Comparison of ENCODE assay signal across 17 cellular contexts in the genomic region with DNA sequence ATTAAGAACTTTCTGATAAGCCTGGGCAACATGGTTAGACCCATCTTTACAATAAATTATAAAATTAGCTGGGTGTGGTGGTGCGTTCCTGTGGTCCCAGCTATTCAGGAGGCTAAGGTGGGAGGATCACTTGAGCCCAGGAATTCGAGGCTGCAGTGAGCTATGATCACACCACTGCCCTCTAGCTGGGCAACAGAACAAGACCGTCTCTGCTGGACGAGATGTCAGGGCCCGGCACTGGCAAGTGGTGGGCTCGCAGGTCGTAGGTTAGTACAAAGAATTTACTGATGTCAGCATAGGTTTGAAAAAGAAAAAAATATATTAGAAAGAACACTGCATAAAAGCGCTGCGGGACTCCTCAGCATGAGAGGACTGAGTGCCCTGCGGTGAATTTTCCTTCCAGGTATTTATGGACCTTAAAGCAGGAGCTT. TPM values are rescaled to one million over a fixed set of nuclear protein-coding genes. Genes with fewer than 3 reads are reported as not detected.
DNase-seq lines count a peak whose midpoint lies in the region; ATAC-seq and TF ChIP-seq lines count a peak whose summit lies in the region.
"Had no signal": no experiment of that assay in that cellular context is flagged by ENCODE, and none has a peak within 500 bp of the region (broad histone marks: within the 10 kb centered on the region; RNA-seq: fewer than 3 reads in every experiment).

No MANE protein-coding gene starts in this region.

- H3K9ac ChIP-seq in iPS-18a (ENCODE audit: low read length), result peak overlapping the region; percentile 67
- H3K9ac ChIP-seq in colonic mucosa (ENCODE audit: low read depth in 2 of 2, low read length in 2 of 2), result no peak overlapping the region

- intact Hi-C loops in posterior vena cava (cut with DNase I) (no loop called here), colonic mucosa (cut with DNase I) (no loop called here)

- peaks cover 13% of the 10 kb centered on the region for H3K9me3 Mint-ChIP-seq in GM23338
- peaks cover 12% of the 10 kb centered on the region for H3K9me3 Mint-ChIP-seq in WTC11
- H3K9me3 Mint-ChIP-seq: CD4-positive, alpha-beta memory T cell had no signal

- no peaks in the 10 kb centered on the region for H3K9me3 ChIP-seq in iPS-18a (ENCODE audit: control insufficient read depth, low read depth, low read length)
- no peaks in the 10 kb centered on the region for H3K9me3 ChIP-seq in colonic mucosa

- H3K4me2 ChIP-seq in GM23338, result peak overlapping the region; percentile 2

- H3K27me3 Mint-ChIP-seq in GM23338 (ENCODE audit: insufficient read depth, low read depth, poor library complexity), result peaks cover 18% of the 10 kb centered on the region
- no peaks in the 10 kb centered on the region for H3K27me3 Mint-ChIP-seq in WTC11 (ENCODE audit: low read depth)
- H3K27me3 Mint-ChIP-seq: B cell; CD4-positive, alpha-beta memory T cell had no signal

- peak; percentile 68 to 69 for TF ChIP-seq CTCF in GM23338 (conservative IDR thresholded peaks at IDR 0.05; ENCODE audit: low read depth in 2 of 2)
- TF ChIP-seq CTCF in WTC11 (IDR thresholded peaks at IDR 0.05), result no peak; the same call in 1 of the 2 replicates
- TF ChIP-seq CTCF in colonic mucosa (IDR thresholded peaks at IDR 0.05), result no peak

- ATAC-seq in GM23338 (peak; percentile 74), WTC11 (peak; percentile 67)
- ATAC-seq: PC-3 had no signal

- POLR2A ChIA-PET in WTC11 (lab: Charles Lee), result interaction anchor here (0.6 to 1.7 kb wide), 2 partner anchors 16 to 103 kb away, joined by 3 to 8 read pairs; partner anchors contain the start of genes RFC5 and VSIG10

- peak overlapping the region; percentile 96 for H3K27ac ChIP-seq in GM23338 (ENCODE audit: low read depth)
- H3K27ac ChIP-seq in iPS-18a (ENCODE audit: low read length), result peak overlapping the region; percentile 66
- no peak overlapping the region for H3K27ac ChIP-seq in colonic mucosa

- H3F3A ChIP-seq in GM23338 (replicated peaks; ENCODE audit: low read depth), result peaks cover 17% of the 10 kb centered on the region

- no peaks in the 10 kb centered on the region for H3K27me3 ChIP-seq in GM23338 (ENCODE audit: insufficient read depth)
- H3K27me3 ChIP-seq in iPS-18a (ENCODE audit: control insufficient read depth, insufficient read depth, low read length), result no peaks in the 10 kb centered on the region
- no peaks in the 10 kb centered on the region for H3K27me3 ChIP-seq in colonic mucosa

- H3K4me3 ChIP-seq in GM23338 (peak overlapping the region; percentile 26), iPS-18a (ENCODE audit: low read length) (peak overlapping the region; percentile 45), colonic mucosa (no peak overlapping the region)

- H3K36me3 ChIP-seq in GM23338 (ENCODE audit: insufficient read depth) (0 out of 2 replicates have a peak, but pooled peaks cover 5% of the 10 kb centered on the region), iPS-18a (ENCODE audit: control insufficient read depth, low read depth, low read length) (no peaks in the 10 kb centered on the region), colonic mucosa (no peaks in the 10 kb centered on the region)

- H3K27ac Mint-ChIP-seq in GM23338 (peak overlapping the region; percentile 99), WTC11 (peak overlapping the region; percentile 100)
- H3K27ac Mint-ChIP-seq: B cell had no signal

- CTCF ChIA-PET in WTC11 (lab: Charles Lee), result interaction anchor here (0.6 to 3.7 kb wide), 16 partner anchors 11 to 1035 kb away, joined by 3 to 70 read pairs (median 6); partner anchors contain the start of genes PEBP1, SUDS3, TAOK3 and VSIG10

- no peaks in the 10 kb centered on the region for H4K20me1 ChIP-seq in GM23338 (replicated peaks; ENCODE audit: insufficient read depth)

- H3K36me3 Mint-ChIP-seq in GM23338 (ENCODE audit: low read depth) (peaks cover 26% of the 10 kb centered on the region), WTC11 (peaks cover 15% of the 10 kb centered on the region)
- H3K36me3 Mint-ChIP-seq: CD4-positive, alpha-beta memory T cell had no signal

- H3K4me1 Mint-ChIP-seq in GM23338 (peaks cover 30% of the 10 kb centered on the region), WTC11 (peaks cover 42% of the 10 kb centered on the region)

- no peaks in the 10 kb centered on the region for H3K9me2 ChIP-seq in GM23338 (ENCODE audit: insufficient read depth)

- H3K79me2 ChIP-seq in GM23338 (replicated peaks; ENCODE audit: insufficient read depth), result no peaks in the 10 kb centered on the region

- H2AFZ ChIP-seq in GM23338, result no peak overlapping the region

- H3K4me3 Mint-ChIP-seq in GM23338 (peak overlapping the region; percentile 52), WTC11 (peak overlapping the region; percentile 49)
- H3K4me3 Mint-ChIP-seq: B cell; CD4-positive, alpha-beta memory T cell had no signal

- peak; percentile 77 for DNase-seq in GM23338 (ENCODE audit: low spot score)
- peak; percentile 45 for DNase-seq in WTC11 (ENCODE audit: low spot score)
- DNase-seq in posterior vena cava (ENCODE audit: low spot score), result peak; percentile 31
- no peak for DNase-seq in colonic mucosa
- DNase-seq in SHP77 (lab: John Stamatoyannopoulos, UW), result no peak
- no peak for DNase-seq in NOMO-1 (lab: John Stamatoyannopoulos, UW; ENCODE audit: unreplicated experiment in 2 of 2)
- no peak for DNase-seq in GM19240 (ENCODE audit: insufficient read length, low spot score)
- DNase-seq: CD4-positive, alpha-beta memory T cell; DMS79 treated with DMSO at 0.1 percent for 48 hours; GF-D8; HCEC 1CT; KBM-7; NCI-H146; NCI-H2081 treated with DMSO at 0.1 percent for 48 hours; PC-3 had no signal

- H3K4me1 ChIP-seq in GM23338 (ENCODE audit: insufficient read depth) (peaks cover 12% of the 10 kb centered on the region), iPS-18a (ENCODE audit: control insufficient read depth, low read depth, low read length) (peaks cover 14% of the 10 kb centered on the region), colonic mucosa (no peaks in the 10 kb centered on the region)

TF ChIP-seq in GM23338, 12 proteins besides CTCF, POLR2A, EP300 and RAD21 (continues in another document):
- no peak for TF ChIP-seq STAT1 (IDR thresholded peaks at IDR 0.05; ENCODE audit: unreplicated experiment)
- no peak for TF ChIP-seq NANOG (IDR thresholded peaks at IDR 0.05; ENCODE audit: borderline replicate concordance)
- no peak for TF ChIP-seq JUNB (IDR thresholded peaks at IDR 0.05; ENCODE audit: unreplicated experiment)
- TF ChIP-seq EZH2 (IDR thresholded peaks at IDR 0.05; ENCODE audit: low read depth, unreplicated experiment), result no peak

TF ChIP-seq in WTC11, 78 proteins besides CTCF, POLR2A, EP300 and RAD21 (continues in another document):
- TF ChIP-seq, protein P1, sequence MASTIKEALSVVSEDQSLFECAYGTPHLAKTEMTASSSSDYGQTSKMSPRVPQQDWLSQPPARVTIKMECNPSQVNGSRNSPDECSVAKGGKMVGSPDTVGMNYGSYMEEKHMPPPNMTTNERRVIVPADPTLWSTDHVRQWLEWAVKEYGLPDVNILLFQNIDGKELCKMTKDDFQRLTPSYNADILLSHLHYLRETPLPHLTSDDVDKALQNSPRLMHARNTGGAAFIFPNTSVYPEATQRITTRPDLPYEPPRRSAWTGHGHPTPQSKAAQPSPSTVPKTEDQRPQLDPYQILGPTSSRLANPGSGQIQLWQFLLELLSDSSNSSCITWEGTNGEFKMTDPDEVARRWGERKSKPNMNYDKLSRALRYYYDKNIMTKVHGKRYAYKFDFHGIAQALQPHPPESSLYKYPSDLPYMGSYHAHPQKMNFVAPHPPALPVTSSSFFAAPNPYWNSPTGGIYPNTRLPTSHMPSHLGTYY (CRISPR knock-in tag; IDR thresholded peaks at IDR 0.05), result 0 out of 2 replicates have a peak, but pooled peaks have one; percentile 29
- TF ChIP-seq AR (CRISPR knock-in tag; IDR thresholded peaks at IDR 0.05) (peak; percentile 71; the same call in 1 of the 2 replicates), HMGA2 (CRISPR knock-in tag; IDR thresholded peaks at IDR 0.05) (no peak), JAZF1 (CRISPR knock-in tag; IDR thresholded peaks at IDR 0.05) (no peak), GTF2I (CRISPR knock-in tag; conservative IDR thresholded peaks at IDR 0.05) (peak; percentile 96), TEAD4 (CRISPR knock-in tag; IDR thresholded peaks at IDR 0.05) (peak; percentile 44; the same call in 1 of the 2 replicates), ZNF121 (CRISPR knock-in tag; IDR thresholded peaks at IDR 0.05) (peak; percentile 88)

RNA-seq across cellular contexts. Expression of gene VSIG10, which starts 15.7 kb away (rescaled TPM):
- total RNA-seq in GM23338 (2014; rRNA removed; shearing (Covaris generic)), result 87.5 and 98.5 TPM in 2 replicates
- polyA plus RNA-seq in GM23338 (2016; fragmentation: Nextera tagmentation; extraction: Ambion mirVana), result 48.1 and 52.1 TPM in 2 replicates
- 69.7 to 82.5 TPM (median 74.4 TPM) in 3 replicates for total RNA-seq in WTC11 (2021)
- total RNA-seq in posterior vena cava, result 10 to 100 TPM; 11.1 to 15.3 TPM
- 10 to 100 TPM; 60.0 to 69.0 TPM for total RNA-seq in colonic mucosa

RNA-seq across cellular contexts. Expression of gene PEBP1, which starts 16.5 kb away (rescaled TPM):
- 442 and 453 TPM in 2 replicates for total RNA-seq in GM23338 (2014; rRNA removed; shearing (Covaris generic))
- 819 and 844 TPM in 2 replicates for polyA plus RNA-seq in GM23338 (2016; fragmentation: Nextera tagmentation; extraction: Ambion mirVana)
- total RNA-seq in WTC11 (2021) (347 to 366 TPM (median 363 TPM) in 3 replicates), posterior vena cava (100 to 1,000 TPM; 134 to 156 TPM), colonic mucosa (100 to 1,000 TPM; 211 to 215 TPM)

RNA-seq across cellular contexts. Expression of gene WSB2, which starts 58.5 kb away (rescaled TPM):
- 53.2 and 60.8 TPM in 2 replicates for total RNA-seq in GM23338 (2014; rRNA removed; shearing (Covaris generic))
- 36.6 and 38.8 TPM in 2 replicates for polyA plus RNA-seq in GM23338 (2016; fragmentation: Nextera tagmentation; extraction: Ambion mirVana)
- 59.0 to 74.2 TPM (median 60.5 TPM) in 3 replicates for total RNA-seq in WTC11 (2021)
- 100 to 1,000 TPM in 1 of 2 donors, 10 to 100 TPM in 1; 73.1 to 107 TPM for total RNA-seq in posterior vena cava
- total RNA-seq in colonic mucosa, result 100 to 1,000 TPM in 1 of 2 donors, 10 to 100 TPM in 1; 99.1 to 120 TPM

Comparison
In these comparisons a context has a peak if more than half of its experiments do, and no peak if none do; other contexts are left out.
1. DNase-seq: peak in GM23338 (single experiment), WTC11 (single experiment) and posterior vena cava (single experiment); none in colonic mucosa (single experiment), SHP77 (0 of 2), NOMO-1 (0 of 2) and GM19240 (single experiment).
2. CTCF ChIP-seq: peak in GM23338 (2 of 2); none in WTC11 (single experiment) and colonic mucosa (single experiment).